Comparison of ENCODE assay signal across 11 cellular contexts in the genomic region with DNA sequence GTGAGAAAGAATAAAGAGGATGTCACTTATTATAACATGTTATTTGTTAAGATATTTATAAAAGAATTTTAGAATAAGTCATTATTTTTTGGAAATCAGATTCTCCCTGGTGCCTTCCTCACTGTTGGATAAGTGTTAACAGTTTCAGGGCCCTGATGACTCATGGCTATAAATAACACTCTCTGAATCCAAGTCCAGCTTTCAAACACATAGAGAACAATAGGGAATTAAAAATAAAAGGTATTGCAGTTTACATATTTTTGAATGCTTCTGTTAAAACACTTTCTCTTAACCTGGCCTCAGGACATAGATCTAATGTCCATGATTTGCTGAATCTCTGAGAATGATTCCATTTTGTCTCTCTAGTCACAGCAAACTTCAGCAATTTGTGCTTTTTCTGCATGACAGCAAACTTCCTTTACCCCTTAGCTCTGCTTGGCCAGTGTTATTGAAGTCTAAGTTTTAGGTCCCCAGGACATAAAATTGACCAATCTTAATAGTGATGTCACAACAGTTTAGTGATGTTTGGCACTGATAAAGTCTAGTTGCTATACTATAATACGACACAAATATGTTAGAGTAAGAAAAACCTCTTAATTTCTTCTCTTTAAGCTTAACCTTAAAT.
A peak's percentile ranks its signal among the peaks of the same experiment; 100 is the strongest.
DNase-seq lines count a peak whose midpoint lies in the region; ATAC-seq and TF ChIP-seq lines count a peak whose summit lies in the region.
"Had no signal": no experiment of that assay in that cellular context is flagged by ENCODE, and none has a peak within 500 bp of the region (broad histone marks: within the 10 kb centered on the region; RNA-seq: fewer than 3 reads in every experiment).

No MANE protein-coding gene starts in this region.

- H2BK12ac ChIP-seq in neuronal stem cell (ENCODE audit: low read length), result no peak overlapping the region

- no peaks in the 10 kb centered on the region for H3K27me3 ChIP-seq in fibroblast of lung (ENCODE audit: control insufficient read depth, insufficient read depth, low read length)
- H3K27me3 ChIP-seq in neuronal stem cell (ENCODE audit: control insufficient read depth in 3 of 3, insufficient read depth in 3 of 3, low read depth in 1 of 3, low read length in 3 of 3), result no peaks in the 10 kb centered on the region

- H3K27ac ChIP-seq in fibroblast of lung (ENCODE audit: insufficient read depth, low read length), result no peak overlapping the region
- no peak overlapping the region for H3K27ac ChIP-seq in neuronal stem cell (replicated peaks; ENCODE audit: low read length)
- H3K27ac ChIP-seq: epithelial cell of prostate had no signal

- peak; percentile 49 for DNase-seq in Daoy (ENCODE audit: low read depth)
- peak; percentile 42 for DNase-seq in OCI-M1 (lab: John Stamatoyannopoulos, UW)
- DNase-seq in fibroblast of lung (ENCODE audit: low read depth in 2 of 2), result peak; percentile 64 to 82
- DNase-seq in neuronal stem cell (ENCODE audit: low spot score), result no peak
- DNase-seq in midbrain (lab: John Stamatoyannopoulos, UW), result no peak
- no peak for DNase-seq in OCI-M2 (lab: John Stamatoyannopoulos, UW; ENCODE audit: unreplicated experiment)
- DNase-seq: activated T-cell treated with anti-CD3 and anti-CD28 coated beads, Interleukin-2, amount 50 U/mL, for 4 hours; stimulated activated CD8-positive, alpha-beta memory T cell treated with anti-CD3 and anti-CD28 coated beads, Interleukin-4, amount 100 ng/mL, for 48 hours had no signal

- no CpG with 5 or more reads among the region's 1 CpG for WGBS in neuronal stem cell (ENCODE audit: extremely low coverage in 2 of 2, insufficient read length in 2 of 2, insufficient replicate concordance in 1 of 2), 2 donors

- H2AK5ac ChIP-seq in neuronal stem cell (ENCODE audit: low read depth, low read length), result no peak overlapping the region

- no peaks in the 10 kb centered on the region for H3K79me2 ChIP-seq in fibroblast of lung (ENCODE audit: control insufficient read depth, insufficient read depth, low read length)

- H3K9me3 ChIP-seq in fibroblast of lung (ENCODE audit: control insufficient read depth, insufficient read depth, low read depth, low read length) (no peaks in the 10 kb centered on the region), neuronal stem cell (replicated peaks in 1 of 2; ENCODE audit: control insufficient read depth in 2 of 2, insufficient read depth in 1 of 2, low read depth in 1 of 2, low read length in 2 of 2) (no peaks in the 10 kb centered on the region)

- no peak overlapping the region for H2BK120ac ChIP-seq in neuronal stem cell (ENCODE audit: low read depth, low read length)

- H3K79me1 ChIP-seq in neuronal stem cell (ENCODE audit: low read depth, low read length), result no peaks in the 10 kb centered on the region

- no peaks in the 10 kb centered on the region for H4K20me1 ChIP-seq in fibroblast of lung (ENCODE audit: control insufficient read depth, extremely low read depth, insufficient read depth, low read length)

- H3K4me3 ChIP-seq in fibroblast of lung (replicated peaks in 1 of 4; ENCODE audit: control extremely low read depth in 1 of 4, insufficient read depth in 1 of 4, low read depth in 3 of 4, low read length in 4 of 4) (no peak overlapping the region), neuronal stem cell (ENCODE audit: low read length in 2 of 2) (no peak overlapping the region)

- H3K4me2 ChIP-seq in fibroblast of lung (ENCODE audit: extremely low read depth, insufficient read depth, low read length) (no peak overlapping the region), neuronal stem cell (ENCODE audit: insufficient read depth, low read length, poor library complexity, severe bottlenecking) (no peak overlapping the region)

- no peak overlapping the region for H2BK5ac ChIP-seq in neuronal stem cell (ENCODE audit: low read length)

- no peaks in the 10 kb centered on the region for H3K36me3 ChIP-seq in fibroblast of lung (ENCODE audit: control insufficient read depth, insufficient read depth, low read length)
- H3K36me3 ChIP-seq in neuronal stem cell (replicated peaks in 1 of 2; ENCODE audit: control insufficient read depth in 2 of 2, insufficient read depth in 2 of 2, low read length in 2 of 2), result no peaks in the 10 kb centered on the region

- no peak overlapping the region for H3K14ac ChIP-seq in neuronal stem cell (ENCODE audit: low read length)

- no peak overlapping the region for H4K8ac ChIP-seq in neuronal stem cell (ENCODE audit: low read depth, low read length)

- no peak overlapping the region for H4K91ac ChIP-seq in neuronal stem cell (ENCODE audit: low read depth, low read length, poor library complexity)

- no peak overlapping the region for H2BK15ac ChIP-seq in neuronal stem cell (ENCODE audit: low read length)

- H3K9ac ChIP-seq in fibroblast of lung (ENCODE audit: insufficient read depth, low read length) (no peak overlapping the region), neuronal stem cell (ENCODE audit: low read depth, low read length, poor library complexity) (no peak overlapping the region)

- H3K4ac ChIP-seq in neuronal stem cell (ENCODE audit: low read length), result no peak overlapping the region

- H2AFZ ChIP-seq in fibroblast of lung (ENCODE audit: low read length) (no peak overlapping the region), neuronal stem cell (ENCODE audit: low read length) (peak overlapping the region; percentile 42)

- no peak for ATAC-seq in HG03565 (IDR thresholded peaks at IDR 0.05; ENCODE audit: unreplicated experiment)
- ATAC-seq in HG02938 (IDR thresholded peaks at IDR 0.05; ENCODE audit: unreplicated experiment), result no peak
- ATAC-seq: activated T-cell treated with anti-CD3 and anti-CD28 coated beads, Interleukin-2, amount 50 U/mL, for 4 hours had no signal

- no peak overlapping the region for H3K23ac ChIP-seq in neuronal stem cell (ENCODE audit: low read depth, low read length, poor library complexity)

- H3K18ac ChIP-seq in neuronal stem cell (ENCODE audit: low read length), result no peak overlapping the region

- TF ChIP-seq CTCF in fibroblast of lung (conservative IDR thresholded peaks at IDR 0.05 in 1 of 2, IDR thresholded peaks at IDR 0.05 in 1 of 2; ENCODE audit: low read depth in 1 of 2, low read length in 2 of 2), result no peak

- H3K4me1 ChIP-seq in fibroblast of lung (ENCODE audit: control insufficient read depth, extremely low read depth, insufficient read depth, low read length) (peaks cover 2% of the 10 kb centered on the region), neuronal stem cell (ENCODE audit: control insufficient read depth in 2 of 2, insufficient read depth in 1 of 2, low read depth in 1 of 2, low read length in 2 of 2) (no peaks in the 10 kb centered on the region)

Comparison
In these comparisons a context has a peak if more than half of its experiments do, and no peak if none do; other contexts are left out.
1. DNase-seq: peak in Daoy (single experiment), OCI-M1 (single experiment) and fibroblast of lung (2 of 2); none in neuronal stem cell (single experiment), midbrain (single experiment) and OCI-M2 (single experiment).